In the genomic region with DNA sequence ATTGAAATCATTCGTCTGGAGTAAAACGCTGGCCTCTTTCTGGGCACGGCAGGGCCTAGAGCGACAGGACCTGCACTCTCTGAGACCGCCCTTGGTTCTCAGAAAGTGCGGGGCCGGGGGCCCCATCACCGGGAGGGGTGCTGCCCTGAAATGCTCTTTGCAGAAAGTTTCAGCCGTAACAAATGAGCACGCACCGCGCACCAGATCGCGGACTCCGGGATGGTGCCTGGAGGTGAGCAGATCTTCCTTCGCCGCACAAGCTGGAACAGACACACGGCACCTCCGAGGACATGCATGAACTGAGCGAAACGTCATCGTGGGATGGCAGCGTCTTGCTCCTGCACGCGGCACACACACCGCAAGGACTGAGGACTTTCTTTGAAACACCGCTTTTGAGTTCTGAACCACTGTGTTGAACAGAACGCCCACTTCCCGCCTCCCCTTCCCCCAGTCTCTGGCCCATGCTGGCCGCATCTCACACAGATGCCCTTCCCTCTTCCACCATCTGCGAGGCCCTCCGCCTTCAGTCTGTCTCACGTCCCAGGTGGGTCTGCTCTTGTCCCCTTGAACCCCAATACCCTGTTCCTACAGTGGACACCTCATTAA, we compare ENCODE assay signal across 14 cellular contexts.
"Had no signal": no experiment of that assay in that cellular context is flagged by ENCODE, and none has a peak within 500 bp of the region (broad histone marks: within the 10 kb centered on the region; RNA-seq: fewer than 3 reads in every experiment).

No MANE protein-coding gene starts in this region.

- H3K36me3 Mint-ChIP-seq: activated CD4-positive, alpha-beta memory T cell treated with anti-CD3 and anti-CD28 coated beads for 36 hours; activated CD8-positive, alpha-beta memory T cell treated with anti-CD3 and anti-CD28 coated beads, Interleukin-2, amount 10 ng/mL, durations not matched to agents 7 days and 5 days; memory B cell; natural killer cell; stimulated activated effector memory CD8-positive, alpha-beta T cell treated with anti-CD3 and anti-CD28 coated beads, Interleukin-12 subunit alpha, Interleukin-12 subunit beta, amount 100 ng/mL, for 72 hours had no signal

- H3K4me3 ChIP-seq: left lung had no signal

- H3K4me1 Mint-ChIP-seq: activated CD4-positive, alpha-beta T cell treated with anti-CD3 and anti-CD28 coated beads for 36 hours; activated CD8-positive, alpha-beta memory T cell treated with anti-CD3 and anti-CD28 coated beads, Interleukin-2, amount 10 ng/mL, durations not matched to agents 7 days and 5 days; memory B cell; natural killer cell; stimulated activated effector memory CD8-positive, alpha-beta T cell treated with anti-CD3 and anti-CD28 coated beads, Interleukin-12 subunit alpha, Interleukin-12 subunit beta, amount 100 ng/mL, for 72 hours had no signal

- H3K27ac Mint-ChIP-seq: activated CD4-positive, alpha-beta memory T cell treated with anti-CD3 and anti-CD28 coated beads for 36 hours; activated CD4-positive, alpha-beta T cell treated with anti-CD3 and anti-CD28 coated beads for 36 hours; activated CD8-positive, alpha-beta memory T cell treated with anti-CD3 and anti-CD28 coated beads, Interleukin-2, amount 10 ng/mL, durations not matched to agents 7 days and 5 days; dendritic cell treated with granulocyte-macrophage colony-stimulating factor and Interleukin-4, amounts not matched to agents 40 ng/mL and 50 ng/mL, for 4 days; memory B cell; natural killer cell; stimulated activated effector memory CD8-positive, alpha-beta T cell treated with anti-CD3 and anti-CD28 coated beads, Interleukin-12 subunit alpha, Interleukin-12 subunit beta, amount 100 ng/mL, for 72 hours had no signal

- H3K27me3 Mint-ChIP-seq: memory B cell had no signal

- H3K9me3 Mint-ChIP-seq: activated T-cell treated with anti-CD3 and anti-CD28 coated beads, Interleukin-2, amount 50 U/mL, for 4 hours; dendritic cell treated with granulocyte-macrophage colony-stimulating factor and Interleukin-4, amounts not matched to agents 40 ng/mL and 50 ng/mL, for 4 days; natural killer cell had no signal

- H3K9me3 ChIP-seq: left lung had no signal

- H3K27ac ChIP-seq: left lung had no signal

- H3K36me3 ChIP-seq: left lung had no signal

- DNase-seq: activated CD4-positive, alpha-beta memory T cell treated with anti-CD3 and anti-CD28 coated beads for 36 hours; activated CD4-positive, alpha-beta T cell treated with anti-CD3 and anti-CD28 coated beads for 36 hours; activated CD8-positive, alpha-beta memory T cell treated with anti-CD3 and anti-CD28 coated beads, Interleukin-2, amount 10 ng/mL, durations not matched to agents 7 days and 5 days; activated effector memory CD4-positive, alpha-beta T cell treated with Interleukin-2 at 50 U/mL for 16 hours; activated naive CD4-positive, alpha-beta T cell treated with anti-CD3 and anti-CD28 coated beads, Interleukin-2, amount 50 U/mL, for 16 hours; activated T-cell treated with anti-CD3 and anti-CD28 coated beads, Interleukin-2, amount 50 U/mL, for 4 hours; effector memory CD4-positive, alpha-beta T cell; foreskin melanocyte; left lung; natural killer cell; T-helper 2 cell had no signal

- H3K4me3 Mint-ChIP-seq: activated CD4-positive, alpha-beta memory T cell treated with anti-CD3 and anti-CD28 coated beads for 36 hours; activated CD4-positive, alpha-beta T cell treated with anti-CD3 and anti-CD28 coated beads for 36 hours; activated CD8-positive, alpha-beta memory T cell treated with anti-CD3 and anti-CD28 coated beads, Interleukin-2, amount 10 ng/mL, durations not matched to agents 7 days and 5 days; activated T-cell treated with anti-CD3 and anti-CD28 coated beads, Interleukin-2, amount 50 U/mL, for 4 hours; dendritic cell treated with granulocyte-macrophage colony-stimulating factor and Interleukin-4, amounts not matched to agents 40 ng/mL and 50 ng/mL, for 4 days; memory B cell; natural killer cell; stimulated activated effector memory CD8-positive, alpha-beta T cell treated with anti-CD3 and anti-CD28 coated beads, Interleukin-12 subunit alpha, Interleukin-12 subunit beta, amount 100 ng/mL, for 72 hours had no signal

- ATAC-seq: activated CD4-positive, alpha-beta T cell treated with anti-CD3 and anti-CD28 coated beads for 36 hours; activated CD8-positive, alpha-beta memory T cell treated with anti-CD3 and anti-CD28 coated beads, Interleukin-2, amount 10 ng/mL, durations not matched to agents 7 days and 5 days; activated T-cell treated with anti-CD3 and anti-CD28 coated beads, Interleukin-2, amount 50 U/mL, for 4 hours; natural killer cell; stimulated activated effector memory CD8-positive, alpha-beta T cell treated with anti-CD3 and anti-CD28 coated beads, Interleukin-12 subunit alpha, Interleukin-12 subunit beta, amount 100 ng/mL, for 72 hours had no signal
